Comparison of ENCODE assay signal across 8 cellular contexts in genomic region chr12:131607658-131608447, GRCh38.
DNase-seq lines count a peak whose midpoint lies in the region; ATAC-seq, FAIRE-seq and TF ChIP-seq lines count a peak whose summit lies in the region.
"Had no signal": no experiment of that assay in that cellular context is flagged by ENCODE, and none has a peak within 500 bp of the region (broad histone marks: within the 10 kb centered on the region; RNA-seq: fewer than 3 reads in every experiment).

No MANE protein-coding gene starts in this region.

- ATAC-seq in GM18870 (IDR thresholded peaks at IDR 0.05; ENCODE audit: unreplicated experiment): peak; percentile 86
- peak; percentile 73 for ATAC-seq in GM21526 (IDR thresholded peaks at IDR 0.05; ENCODE audit: low FRiP score, unreplicated experiment)
- peak; percentile 66 for ATAC-seq in HG03457 (IDR thresholded peaks at IDR 0.05; ENCODE audit: unreplicated experiment)

- H3K27ac ChIP-seq in kidney (ENCODE audit: low read depth in 2 of 2, low read length in 2 of 2): no peak overlapping the region
- no peak overlapping the region for H3K27ac ChIP-seq in neuronal stem cell (replicated peaks; ENCODE audit: low read length)
- H3K27ac ChIP-seq: uterus had no signal

- H3K9ac ChIP-seq in kidney (ENCODE audit: low read length in 2 of 2) (no peak overlapping the region), neuronal stem cell (ENCODE audit: low read depth, low read length, poor library complexity) (no peak overlapping the region)

- H3K18ac ChIP-seq in neuronal stem cell (ENCODE audit: low read length): no peak overlapping the region

- FAIRE-seq in kidney (lab: Jason Lieb, UNC) (no peak), frontal cortex (lab: Jason Lieb, UNC) (no peak)

- H4K8ac ChIP-seq in neuronal stem cell (ENCODE audit: low read depth, low read length): no peak overlapping the region

- H3K4me1 ChIP-seq in kidney (ENCODE audit: control insufficient read depth in 1 of 2, insufficient read depth in 1 of 2, low read depth in 1 of 2, low read length in 2 of 2): no peaks in the 10 kb centered on the region
- peaks cover 8 to 42% of the 10 kb centered on the region in 2 donors for H3K4me1 ChIP-seq in neuronal stem cell (ENCODE audit: control insufficient read depth in 2 of 2, insufficient read depth in 1 of 2, low read depth in 1 of 2, low read length in 2 of 2)
- H3K4me1 ChIP-seq: uterus had no signal

- no peaks in the 10 kb centered on the region for H3K79me1 ChIP-seq in neuronal stem cell (ENCODE audit: low read depth, low read length)

- intact Hi-C loops in kidney (cut with DNase I): no loop called here

- H3K27me3 ChIP-seq in neuronal stem cell (ENCODE audit: control insufficient read depth in 3 of 3, insufficient read depth in 3 of 3, low read depth in 1 of 3, low read length in 3 of 3): no peaks in the 10 kb centered on the region
- H3K27me3 ChIP-seq: uterus had no signal

- no peak overlapping the region for H4K91ac ChIP-seq in neuronal stem cell (ENCODE audit: low read depth, low read length, poor library complexity)

- H3K9me3 ChIP-seq in kidney (ENCODE audit: control insufficient read depth in 1 of 2, low read length in 2 of 2) (no peaks in the 10 kb centered on the region), neuronal stem cell (replicated peaks in 1 of 2; ENCODE audit: control insufficient read depth in 2 of 2, insufficient read depth in 1 of 2, low read depth in 1 of 2, low read length in 2 of 2) (no peaks in the 10 kb centered on the region)
- H3K9me3 ChIP-seq: uterus had no signal

- H3K4ac ChIP-seq in neuronal stem cell (ENCODE audit: low read length): no peak overlapping the region

- H3K4me2 ChIP-seq in neuronal stem cell (ENCODE audit: insufficient read depth, low read length, poor library complexity, severe bottlenecking): no peak overlapping the region

- H2BK5ac ChIP-seq in neuronal stem cell (ENCODE audit: low read length): no peak overlapping the region

- peak; percentile 4 for DNase-seq in kidney tubule cell (ENCODE audit: low spot score)
- no peak for DNase-seq in kidney
- no peak for DNase-seq in frontal cortex (ENCODE audit: low spot score in 2 of 2)
- DNase-seq in neuronal stem cell (ENCODE audit: low spot score): no peak
- DNase-seq: uterus had no signal

- H2BK120ac ChIP-seq in neuronal stem cell (ENCODE audit: low read depth, low read length): no peak overlapping the region

- no peak overlapping the region for H2BK15ac ChIP-seq in neuronal stem cell (ENCODE audit: low read length)

- H2BK12ac ChIP-seq in neuronal stem cell (ENCODE audit: low read length): no peak overlapping the region

- H2AFZ ChIP-seq in neuronal stem cell (ENCODE audit: low read length): no peak overlapping the region

- WGBS in neuronal stem cell (ENCODE audit: extremely low coverage in 2 of 2, insufficient read length in 2 of 2, insufficient replicate concordance in 1 of 2), 2 donors: no CpG with 5 or more reads among the region's 8 CpGs

- H3K23ac ChIP-seq in neuronal stem cell (ENCODE audit: low read depth, low read length, poor library complexity): no peak overlapping the region

- H3K14ac ChIP-seq in neuronal stem cell (ENCODE audit: low read length): no peak overlapping the region

- TF ChIP-seq CTCF in kidney (IDR thresholded peaks at IDR 0.05; ENCODE audit: borderline replicate concordance, extremely low read depth, insufficient read depth): no peak

- H3K4me3 ChIP-seq in kidney (ENCODE audit: low read length in 2 of 2) (no peak overlapping the region), neuronal stem cell (ENCODE audit: low read length in 2 of 2) (peak overlapping the region in 1 of 2 donors; percentile 43)
- H3K4me3 ChIP-seq: uterus had no signal

- H3K36me3 ChIP-seq in kidney (ENCODE audit: control insufficient read depth in 1 of 2, insufficient read depth in 2 of 2, low read length in 2 of 2) (no peaks in the 10 kb centered on the region), neuronal stem cell (replicated peaks in 1 of 2; ENCODE audit: control insufficient read depth in 2 of 2, insufficient read depth in 2 of 2, low read length in 2 of 2) (no peaks in the 10 kb centered on the region)
- H3K36me3 ChIP-seq: uterus had no signal

- no peak overlapping the region for H2AK5ac ChIP-seq in neuronal stem cell (ENCODE audit: low read depth, low read length)
